ENCODE assay signal across 9 cellular contexts in genomic region chr7:37448637-37449331, GRCh38. TPM values are rescaled to one million over a fixed set of nuclear protein-coding genes. Genes with fewer than 3 reads are reported as not detected.
A peak's percentile ranks its signal among the peaks of the same experiment; 100 is the strongest.
DNase-seq lines count a peak whose midpoint lies in the region; ATAC-seq lines count a peak whose summit lies in the region.
"Had no signal": no experiment of that assay in that cellular context is flagged by ENCODE, and none has a peak within 500 bp of the region (broad histone marks: within the 10 kb centered on the region; RNA-seq: fewer than 3 reads in every experiment).

Gene ELMO1 (minus strand): TSS chr7:37448864. CDS start chr7:37342690, 106,174 bp downstream.

- H3K9ac ChIP-seq in mesenchymal stem cell (ENCODE audit: low read length): peak within 1 kb of the TSS; percentile 72

- no peaks in the 10 kb centered on the region for H3K27me3 ChIP-seq in effector memory CD4-positive, alpha-beta T cell (replicated peaks; ENCODE audit: control insufficient read depth, insufficient read depth, low read length, poor library complexity, severe bottlenecking)
- H3K27me3 ChIP-seq in mesenchymal stem cell (ENCODE audit: control insufficient read depth in 1 of 2, insufficient read depth in 1 of 2, low read length in 2 of 2): peaks cover 40 to 45% of the 10 kb centered on the region in 2 experiments

- no peaks in the 10 kb centered on the region for H3K9me3 ChIP-seq in effector memory CD4-positive, alpha-beta T cell (ENCODE audit: control insufficient read depth, low read length)
- H3K9me3 ChIP-seq in mesenchymal stem cell (ENCODE audit: control insufficient read depth, low read length): peaks cover 3% of the 10 kb centered on the region

- no peaks in the 10 kb centered on the region for H3K79me1 ChIP-seq in mesenchymal stem cell (replicated peaks; ENCODE audit: low read length, poor library complexity, severe bottlenecking)

- under 1% methylated on average over 50 of the region's 53 CpGs for WGBS in mesenchymal stem cell

- no peak within 1 kb of the TSS for H3K14ac ChIP-seq in mesenchymal stem cell (ENCODE audit: low read length in 2 of 2)

- peak within 1 kb of the TSS; percentile 33 for H2AFZ ChIP-seq in mesenchymal stem cell (ENCODE audit: low read depth, low read length)

- peaks cover 9% of the 10 kb centered on the region for H3K4me1 ChIP-seq in effector memory CD4-positive, alpha-beta T cell (ENCODE audit: control insufficient read depth, insufficient read depth, low read length, poor library complexity, severe bottlenecking)
- H3K4me1 ChIP-seq in mesenchymal stem cell (ENCODE audit: control insufficient read depth, insufficient read depth, low read depth, low read length): peaks cover 17% of the 10 kb centered on the region

- no peak within 1 kb of the TSS for H2BK12ac ChIP-seq in mesenchymal stem cell (ENCODE audit: low read length in 2 of 2)

- H2BK5ac ChIP-seq in mesenchymal stem cell (ENCODE audit: low read depth, low read length, poor library complexity, severe bottlenecking): no peak within 1 kb of the TSS

- peak; percentile 97 for ATAC-seq in HG03045 (IDR thresholded peaks at IDR 0.05; ENCODE audit: unreplicated experiment)

- H3K36me3 ChIP-seq in effector memory CD4-positive, alpha-beta T cell (ENCODE audit: control insufficient read depth, insufficient read depth, low read length): no peaks in the 10 kb centered on the region
- H3K36me3 ChIP-seq in mesenchymal stem cell (ENCODE audit: control insufficient read depth in 1 of 2, insufficient read depth in 2 of 2, low read depth in 1 of 2, low read length in 2 of 2): no peaks in the 10 kb centered on the region

- H3K4me2 ChIP-seq in mesenchymal stem cell (ENCODE audit: low read length, poor library complexity, severe bottlenecking): peak within 1 kb of the TSS; percentile 92

- H2AK5ac ChIP-seq in mesenchymal stem cell (ENCODE audit: low read length, severe bottlenecking): no peak within 1 kb of the TSS

- no peak within 1 kb of the TSS for H3K23ac ChIP-seq in mesenchymal stem cell (ENCODE audit: low read length in 2 of 2)

- H2BK120ac ChIP-seq in mesenchymal stem cell (ENCODE audit: low read depth, low read length): no peak within 1 kb of the TSS

- H3K4ac ChIP-seq in mesenchymal stem cell (ENCODE audit: low read depth in 1 of 2, low read length in 2 of 2): no peak within 1 kb of the TSS

- no peak within 1 kb of the TSS for H3K18ac ChIP-seq in mesenchymal stem cell (ENCODE audit: low read depth in 1 of 2, low read length in 2 of 2)

- DNase-seq in NCI-H146 (lab: John Stamatoyannopoulos, UW) (peak; percentile 19), NCI-H146 treated with DMSO at 0.1 percent for 48 hours (lab: John Stamatoyannopoulos, UW; ENCODE audit: unreplicated experiment) (no peak), NCI-H524 treated with DMSO at 0.1 percent for 48 hours (lab: John Stamatoyannopoulos, UW) (peak; percentile 25), mesenchymal stem cell (peak; percentile 70)
- peak; percentile 40 to 55 for DNase-seq in activated CD8-positive, alpha-beta memory T cell treated with anti-CD3 and anti-CD28 coated beads for 1 hour (ENCODE audit: extremely low read depth in 1 of 2, low read depth in 1 of 2)
- peak; percentile 62 to 69 (median 67) for DNase-seq in effector memory CD4-positive, alpha-beta T cell
- peak; percentile 40 for DNase-seq in stimulated activated CD8-positive, alpha-beta memory T cell treated with anti-CD3 and anti-CD28 coated beads, Interleukin-12 subunit alpha, Interleukin-12 subunit beta, amount 100 ng/mL, for 24 hours (ENCODE audit: extremely low read depth)

- H3K27ac ChIP-seq in effector memory CD4-positive, alpha-beta T cell (ENCODE audit: insufficient read depth, low read length, poor library complexity, severe bottlenecking): peak within 1 kb of the TSS; percentile 93
- no peak within 1 kb of the TSS for H3K27ac ChIP-seq in mesenchymal stem cell (ENCODE audit: low read length, poor library complexity, severe bottlenecking)

- H4K8ac ChIP-seq in mesenchymal stem cell (ENCODE audit: low read length): no peak within 1 kb of the TSS

- H2BK15ac ChIP-seq in mesenchymal stem cell (ENCODE audit: low read depth, poor library complexity, severe bottlenecking): peak within 1 kb of the TSS; percentile 20

- H4K91ac ChIP-seq in mesenchymal stem cell (ENCODE audit: low read length): no peak within 1 kb of the TSS

- peak within 1 kb of the TSS; percentile 93 for H3K4me3 ChIP-seq in effector memory CD4-positive, alpha-beta T cell (ENCODE audit: insufficient read depth, low read depth, low read length, poor library complexity, severe bottlenecking)
- peak within 1 kb of the TSS; percentile 45 to 79 for H3K4me3 ChIP-seq in mesenchymal stem cell (ENCODE audit: insufficient read depth in 1 of 2, low read depth in 1 of 2, low read length in 2 of 2)

RNA-seq across cellular contexts. Expression of gene ELMO1, which starts in this region (rescaled TPM):
- 0.25 TPM for polyA plus RNA-seq in mesenchymal stem cell (2013, experiment 1 of 2)
- 0.26 TPM for polyA plus RNA-seq in mesenchymal stem cell (2013, experiment 2 of 2)
- polyA plus RNA-seq: AG04450 had no signal
